ENCODE assay signal across 8 cellular contexts in genomic region chr2:130372833-130373807, GRCh38. TPM values are rescaled to one million over a fixed set of nuclear protein-coding genes. Genes with fewer than 3 reads are reported as not detected.
A peak's percentile ranks its signal among the peaks of the same experiment; 100 is the strongest.
DNase-seq lines count a peak whose midpoint lies in the region; ATAC-seq, FAIRE-seq and TF ChIP-seq lines count a peak whose summit lies in the region.

No MANE protein-coding gene starts in this region.

- WGBS in H1 (ENCODE audit: extremely low coverage in 1 of 2, insufficient coverage in 1 of 2, insufficient read length in 1 of 2, insufficient replicate concordance in 2 of 2, low coverage in 1 of 2, low lambda C conversion rate in 2 of 2, missing lambda C conversion rate in 1 of 2), 2 experiments, result 67% methylated on average over 20 of the region's 24 CpGs; no CpG with 5 or more reads in 1 of the 2 experiments

- TF ChIP-seq CTCF in H1 (IDR thresholded peaks at IDR 0.05; ENCODE audit: control extremely low read depth in 1 of 3, insufficient read depth in 1 of 3, low read depth in 1 of 3, low read length in 3 of 3) (no peak), osteoblast (IDR thresholded peaks at IDR 0.05; ENCODE audit: extremely low read depth, low read depth, low read length) (no peak)

- H3K23ac ChIP-seq in H1 (ENCODE audit: insufficient read length), result no peak overlapping the region

- peak overlapping the region; percentile 81 for H3K18ac ChIP-seq in H1 (ENCODE audit: extremely low read depth, low read length)

- H3K4me3 ChIP-seq in Karpas-422 (ENCODE audit: low read length), result peak overlapping the region; percentile 91
- H3K4me3 ChIP-seq in H1 (ENCODE audit: extremely low read depth in 1 of 4, insufficient read depth in 2 of 4, low read depth in 3 of 4, low read length in 4 of 4), result peak overlapping the region; percentile 64 to 88 (median 80)
- peak overlapping the region; percentile 97 for H3K4me3 ChIP-seq in osteoblast (ENCODE audit: insufficient read depth, low read length)

- peak overlapping the region; percentile 96 for H4K8ac ChIP-seq in H1 (ENCODE audit: extremely low read depth, insufficient read depth, low read length)

- H3K9me3 ChIP-seq in Karpas-422 (ENCODE audit: low read length) (no peaks in the 10 kb centered on the region), H1 (ENCODE audit: insufficient read depth in 2 of 2, low read depth in 1 of 2, low read length in 1 of 2) (no peaks in the 10 kb centered on the region), osteoblast (ENCODE audit: low read depth, low read length) (no peaks in the 10 kb centered on the region)

- CTCF ChIA-PET in H1 (lab: Charles Lee; ENCODE audit: partially characterized antibody), result interaction anchor here (0.6 to 2.1 kb wide), 17 partner anchors 8 to 191 kb away, joined by 3 to 27 read pairs (median 4); partner anchors contain the start of genes MZT2B and PTPN18

- peaks cover 29% of the 10 kb centered on the region for H3K36me3 ChIP-seq in Karpas-422 (ENCODE audit: insufficient read depth, low read length)
- no peaks in the 10 kb centered on the region for H3K36me3 ChIP-seq in H1 (ENCODE audit: control insufficient read depth in 2 of 4, insufficient read depth in 4 of 4, low read length in 3 of 4)
- peaks cover 17% of the 10 kb centered on the region for H3K36me3 ChIP-seq in osteoblast (ENCODE audit: insufficient read depth, low read length)

- H3K79me2 ChIP-seq in Karpas-422 (ENCODE audit: low read length) (peaks cover 55% of the 10 kb centered on the region), H1 (ENCODE audit: control insufficient read depth in 1 of 2, insufficient read depth in 2 of 2, low read length in 2 of 2) (no peaks in the 10 kb centered on the region), osteoblast (ENCODE audit: insufficient read depth, low read length) (peaks cover 59% of the 10 kb centered on the region)

- no peak overlapping the region for H2BK20ac ChIP-seq in H1 (ENCODE audit: low read length)

- peak overlapping the region; percentile 85 for H4K91ac ChIP-seq in H1 (replicated peaks; ENCODE audit: insufficient read length, low read length)

- H3K4me2 ChIP-seq in Karpas-422 (ENCODE audit: low read depth, low read length, poor library complexity, severe bottlenecking), result peak overlapping the region; percentile 91
- H3K4me2 ChIP-seq in H1 (ENCODE audit: insufficient read depth in 1 of 2, low read depth in 2 of 2, low read length in 2 of 2), result peak overlapping the region; percentile 70 to 81
- H3K4me2 ChIP-seq in osteoblast (ENCODE audit: insufficient read depth, low read length), result peak overlapping the region; percentile 98

- peak overlapping the region; percentile 29 for H3K4ac ChIP-seq in H1 (replicated peaks; ENCODE audit: insufficient read length, low read depth, low read length)

- DNase-seq in Karpas-422, result peak; percentile 63
- no peak for DNase-seq in H1 (ENCODE audit: low read depth in 1 of 2, low spot score in 2 of 2)
- DNase-seq in osteoblast (ENCODE audit: insufficient read length, low spot score, missing footprints), result peak; percentile 78
- DNase-seq in NCI-H1105 treated with DMSO at 0.1 percent for 48 hours (lab: John Stamatoyannopoulos, UW), result no peak
- no peak for DNase-seq in hypothalamus (lab: John Stamatoyannopoulos, UW)
- DNase-seq in nucleus accumbens (lab: John Stamatoyannopoulos, UW), result no peak

- peaks cover 3% of the 10 kb centered on the region; the same call in 1 of the 2 replicates for H3K23me2 ChIP-seq in H1 (ENCODE audit: low read depth, low read length)

- peak overlapping the region; percentile 93 for H3K27ac ChIP-seq in Karpas-422 (ENCODE audit: low read length)
- H3K27ac ChIP-seq in H1 (ENCODE audit: low read depth, low read length), result no peak overlapping the region
- H3K27ac ChIP-seq in osteoblast (ENCODE audit: low read depth, low read length), result peak overlapping the region; percentile 67

- FAIRE-seq in H1 (lab: Jason Lieb, UNC), result no peak

- no peak for TF ChIP-seq EP300 in H1 (IDR thresholded peaks at IDR 0.05; ENCODE audit: borderline replicate concordance in 1 of 2, low read depth in 2 of 2, low read length in 2 of 2)

- H2AK5ac ChIP-seq in H1 (ENCODE audit: low read depth, low read length), result no peak overlapping the region

- H3K9ac ChIP-seq in Karpas-422 (ENCODE audit: low read length) (peak overlapping the region; percentile 98), H1 (replicated peaks in 1 of 4; ENCODE audit: extremely low read depth in 1 of 4, low read depth in 3 of 4, low read length in 3 of 4) (peak overlapping the region in 3 of 4 experiments; percentile 21 to 67 (median 37); a peak in 4 of 7 replicates)

- POLR2A ChIA-PET in H1 (lab: Charles Lee; ENCODE audit: partially characterized antibody), result interaction anchor here (0.8 to 1.6 kb wide), 8 partner anchors 11 to 54 kb away, joined by 3 to 14 read pairs (median 4); partner anchors contain the start of gene IMP4

- H3K27me3 ChIP-seq in Karpas-422 (ENCODE audit: low read length), result no peaks in the 10 kb centered on the region
- peaks cover 0 to 2% (median 0%) of the 10 kb centered on the region in 4 experiments; a peak in 1 of 7 replicates for H3K27me3 ChIP-seq in H1 (replicated peaks in 1 of 4; ENCODE audit: control insufficient read depth in 3 of 4, extremely low read depth in 1 of 4, insufficient read depth in 3 of 4, low read length in 3 of 4)
- no peaks in the 10 kb centered on the region for H3K27me3 ChIP-seq in osteoblast (ENCODE audit: insufficient read depth, low read length)

- peak overlapping the region; percentile 58 for H4K5ac ChIP-seq in H1 (ENCODE audit: insufficient read length, low read depth, low read length)

- H4K20me1 ChIP-seq in Karpas-422 (ENCODE audit: insufficient read depth, low read depth, low read length), result no peaks in the 10 kb centered on the region
- H4K20me1 ChIP-seq in H1 (replicated peaks in 1 of 2; ENCODE audit: control insufficient read depth in 1 of 2, insufficient read depth in 2 of 2, low read length in 2 of 2), result no peaks in the 10 kb centered on the region
- H4K20me1 ChIP-seq in osteoblast (ENCODE audit: insufficient read depth, low read length), result peaks cover 23% of the 10 kb centered on the region

- peak overlapping the region; percentile 73 for H3K56ac ChIP-seq in H1 (replicated peaks; ENCODE audit: insufficient read length, low read depth, low read length)

- H2AFZ ChIP-seq in Karpas-422 (ENCODE audit: low read length) (no peak overlapping the region), H1 (ENCODE audit: low read length) (peak overlapping the region; percentile 94; the same call in 1 of the 2 replicates), osteoblast (ENCODE audit: low read length) (peak overlapping the region; percentile 98)

- peaks cover 6% of the 10 kb centered on the region; the same call in 1 of the 2 replicates for H3K79me1 ChIP-seq in H1 (ENCODE audit: low read depth, low read length)

- H3K14ac ChIP-seq in H1 (ENCODE audit: insufficient read length), result no peak overlapping the region

- TF ChIP-seq RAD21 in H1 (IDR thresholded peaks at IDR 0.05 in 1 of 2, conservative IDR thresholded peaks at IDR 0.05 in 1 of 2; ENCODE audit: low read depth in 2 of 2, low read length in 2 of 2), result no peak

- H3K4me1 ChIP-seq in Karpas-422 (ENCODE audit: low read length) (peaks cover 89% of the 10 kb centered on the region), H1 (replicated peaks in 1 of 4; ENCODE audit: control insufficient read depth in 3 of 4, insufficient read depth in 4 of 4, low read length in 3 of 4) (peaks cover 0 to 13% (median 5%) of the 10 kb centered on the region in 4 experiments; a peak in 5 of 7 replicates), osteoblast (ENCODE audit: insufficient read depth, low read length) (peaks cover 23% of the 10 kb centered on the region)

- peak overlapping the region; percentile 64; the same call in 1 of the 2 replicates for H2BK5ac ChIP-seq in H1 (ENCODE audit: low read depth, low read length)

- no peak overlapping the region for H2BK120ac ChIP-seq in H1 (replicated peaks; ENCODE audit: low read depth, low read length)

- ATAC-seq in GM19395 (IDR thresholded peaks at IDR 0.05; ENCODE audit: unreplicated experiment) (peak; percentile 3), GM21576 (IDR thresholded peaks at IDR 0.05; ENCODE audit: unreplicated experiment) (no peak)

- no peaks in the 10 kb centered on the region for H3K9me2 ChIP-seq in Karpas-422 (replicated peaks; ENCODE audit: insufficient read depth, low read length)

- H2BK12ac ChIP-seq in H1 (ENCODE audit: low read depth, low read length), result peak overlapping the region; percentile 71; the same call in 1 of the 2 replicates

- TF ChIP-seq POLR2A in H1 (IDR thresholded peaks at IDR 0.05; ENCODE audit: control extremely low read depth in 1 of 2, low read depth in 2 of 2, low read length in 2 of 2), result no peak

- peak overlapping the region; percentile 88; the same call in 1 of the 2 replicates for H2BK15ac ChIP-seq in H1 (ENCODE audit: low read length)

TF ChIP-seq in H1, 55 proteins besides CTCF, POLR2A, EP300 and RAD21:
- TF ChIP-seq SP4 (IDR thresholded peaks at IDR 0.05; ENCODE audit: low read length), result 0 out of 2 replicates have a peak, but pooled peaks have one; percentile 10
- no peak for TF ChIP-seq CHD2 (IDR thresholded peaks at IDR 0.05; ENCODE audit: low read length)

RNA-seq across cellular contexts. Expression of gene PTPN18, which starts 17.3 kb away (rescaled TPM):
- total RNA-seq in Karpas-422 (2014; rRNA removed; shearing (Covaris generic); ENCODE audit: low replicate concordance), result 229 and 264 TPM in 2 replicates
- 13.1 and 14.7 TPM in 2 replicates for total RNA-seq in H1 (2021; fragmentation: NEBNext Ultra II Directional; extraction: Animal tissue kit (Norgen Biotek cat#: 25700))
- polyA plus RNA-seq in H1 (2011; rRNA removed), result 13.2 and 15.6 TPM in 2 replicates
- 13.7 TPM for polyA plus RNA-seq in H1 (2011; cell fraction: cytosol; rRNA removed)
- polyA plus RNA-seq in H1 (2011; cell fraction: nucleus; rRNA removed), result 32.1 TPM
- polyA plus RNA-seq in H1 (2012, experiment 1 of 2), result 13.6 to 16.0 TPM (median 14.1 TPM) in 4 replicates
- polyA plus RNA-seq in H1 (2012, experiment 2 of 2), result 11.9 TPM
- polyA plus RNA-seq in H1 (2013, experiment 1 of 2), result 12.5 TPM
- 10.5 TPM for polyA plus RNA-seq in H1 (2013, experiment 2 of 2)
- 14.8 and 16.8 TPM in 2 replicates for polyA minus RNA-seq in H1 (2011; rRNA and poly(A)+ RNA removed)
- 4.0 TPM for polyA minus RNA-seq in H1 (2011; cell fraction: cytosol; rRNA and poly(A)+ RNA removed)
- polyA minus RNA-seq in H1 (2011; cell fraction: nucleus; rRNA and poly(A)+ RNA removed), result 21.0 TPM
- total RNA-seq in osteoblast, result 28.6 and 29.0 TPM in 2 replicates

RNA-seq across cellular contexts. Expression of gene IMP4, which starts 30.4 kb away (rescaled TPM):
- 233 and 379 TPM in 2 replicates for total RNA-seq in Karpas-422 (2014; rRNA removed; shearing (Covaris generic); ENCODE audit: low replicate concordance)
- total RNA-seq in H1 (2021; fragmentation: NEBNext Ultra II Directional; extraction: Animal tissue kit (Norgen Biotek cat#: 25700)), result 93.7 and 96.8 TPM in 2 replicates
- polyA plus RNA-seq in H1 (2011; rRNA removed), result 194 and 247 TPM in 2 replicates
- polyA plus RNA-seq in H1 (2011; cell fraction: cytosol; rRNA removed), result 189 TPM
- 269 TPM for polyA plus RNA-seq in H1 (2011; cell fraction: nucleus; rRNA removed)
- polyA plus RNA-seq in H1 (2012, experiment 1 of 2), result 70.7 to 139 TPM (median 137 TPM) in 4 replicates
- 113 TPM for polyA plus RNA-seq in H1 (2012, experiment 2 of 2)
- polyA plus RNA-seq in H1 (2013, experiment 1 of 2), result 86.8 TPM
- 83.2 TPM for polyA plus RNA-seq in H1 (2013, experiment 2 of 2)
- polyA minus RNA-seq in H1 (2011; rRNA and poly(A)+ RNA removed), result 84.6 and 122 TPM in 2 replicates
- polyA minus RNA-seq in H1 (2011; cell fraction: cytosol; rRNA and poly(A)+ RNA removed), result 62.7 TPM
- polyA minus RNA-seq in H1 (2011; cell fraction: nucleus; rRNA and poly(A)+ RNA removed), result 90.4 TPM
- total RNA-seq in osteoblast, result 54.8 and 55.7 TPM in 2 replicates

Comparison
In these comparisons a context has a peak if more than half of its experiments do, and no peak if none do; other contexts are left out.
1. DNase-seq: peak in Karpas-422 (single experiment) and osteoblast (single experiment); none in H1 (0 of 2), NCI-H1105 treated with DMSO at 0.1 percent for 48 hours (single experiment), hypothalamus (0 of 51) and nucleus accumbens (0 of 56).
2. Peak in every context shown above with its lines, with median percentiles within 50 percentile points of each other: H3K4me2 ChIP-seq and H3K4me3 ChIP-seq.